Comparison of ENCODE assay signal across 1 cellular context in the genomic region with DNA sequence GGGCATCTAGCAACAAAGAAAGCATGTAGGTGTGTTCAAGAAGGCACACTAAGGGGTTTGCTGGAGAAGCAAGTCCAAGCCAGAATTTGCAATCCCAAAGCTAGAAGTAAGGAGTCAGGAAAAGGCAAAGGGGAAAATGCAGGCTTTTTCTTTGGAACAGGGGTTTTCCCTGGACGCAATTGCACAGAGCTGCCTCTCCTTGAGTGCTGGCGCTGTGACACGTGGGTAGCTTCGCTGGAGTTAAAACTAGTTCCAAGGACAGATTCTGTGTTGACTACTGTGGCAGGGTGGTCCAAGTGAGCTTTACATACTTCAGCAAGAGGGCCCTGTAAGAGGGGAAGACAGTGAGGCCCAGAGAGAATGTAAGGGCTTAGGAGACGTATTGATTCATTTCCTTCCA.
TF ChIP-seq lines count a peak whose summit lies in the region.

No MANE protein-coding gene starts in this region.

TF ChIP-seq in GM23338, 12 proteins besides CTCF, POLR2A, EP300 and RAD21 (continued from another document):
- TF ChIP-seq, protein P1, sequence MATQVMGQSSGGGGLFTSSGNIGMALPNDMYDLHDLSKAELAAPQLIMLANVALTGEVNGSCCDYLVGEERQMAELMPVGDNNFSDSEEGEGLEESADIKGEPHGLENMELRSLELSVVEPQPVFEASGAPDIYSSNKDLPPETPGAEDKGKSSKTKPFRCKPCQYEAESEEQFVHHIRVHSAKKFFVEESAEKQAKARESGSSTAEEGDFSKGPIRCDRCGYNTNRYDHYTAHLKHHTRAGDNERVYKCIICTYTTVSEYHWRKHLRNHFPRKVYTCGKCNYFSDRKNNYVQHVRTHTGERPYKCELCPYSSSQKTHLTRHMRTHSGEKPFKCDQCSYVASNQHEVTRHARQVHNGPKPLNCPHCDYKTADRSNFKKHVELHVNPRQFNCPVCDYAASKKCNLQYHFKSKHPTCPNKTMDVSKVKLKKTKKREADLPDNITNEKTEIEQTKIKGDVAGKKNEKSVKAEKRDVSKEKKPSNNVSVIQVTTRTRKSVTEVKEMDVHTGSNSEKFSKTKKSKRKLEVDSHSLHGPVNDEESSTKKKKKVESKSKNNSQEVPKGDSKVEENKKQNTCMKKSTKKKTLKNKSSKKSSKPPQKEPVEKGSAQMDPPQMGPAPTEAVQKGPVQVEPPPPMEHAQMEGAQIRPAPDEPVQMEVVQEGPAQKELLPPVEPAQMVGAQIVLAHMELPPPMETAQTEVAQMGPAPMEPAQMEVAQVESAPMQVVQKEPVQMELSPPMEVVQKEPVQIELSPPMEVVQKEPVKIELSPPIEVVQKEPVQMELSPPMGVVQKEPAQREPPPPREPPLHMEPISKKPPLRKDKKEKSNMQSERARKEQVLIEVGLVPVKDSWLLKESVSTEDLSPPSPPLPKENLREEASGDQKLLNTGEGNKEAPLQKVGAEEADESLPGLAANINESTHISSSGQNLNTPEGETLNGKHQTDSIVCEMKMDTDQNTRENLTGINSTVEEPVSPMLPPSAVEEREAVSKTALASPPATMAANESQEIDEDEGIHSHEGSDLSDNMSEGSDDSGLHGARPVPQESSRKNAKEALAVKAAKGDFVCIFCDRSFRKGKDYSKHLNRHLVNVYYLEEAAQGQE (IDR thresholded peaks at IDR 0.05; ENCODE audit: unreplicated experiment): no peak
- TF ChIP-seq ZNF331 (CRISPR knock-in tag; IDR thresholded peaks at IDR 0.05; ENCODE audit: low read depth) (no peak), ZNF114 (CRISPR knock-in tag; IDR thresholded peaks at IDR 0.05) (no peak), EZH2phosphoT487 (IDR thresholded peaks at IDR 0.05; ENCODE audit: unreplicated experiment) (no peak), STAT1 (IDR thresholded peaks at IDR 0.05; ENCODE audit: unreplicated experiment) (no peak), POLR2AphosphoS5 (IDR thresholded peaks at IDR 0.05; ENCODE audit: low read depth) (no peak), EZH2 (IDR thresholded peaks at IDR 0.05; ENCODE audit: low read depth, unreplicated experiment) (no peak)
- TF ChIP-seq, protein P2, sequence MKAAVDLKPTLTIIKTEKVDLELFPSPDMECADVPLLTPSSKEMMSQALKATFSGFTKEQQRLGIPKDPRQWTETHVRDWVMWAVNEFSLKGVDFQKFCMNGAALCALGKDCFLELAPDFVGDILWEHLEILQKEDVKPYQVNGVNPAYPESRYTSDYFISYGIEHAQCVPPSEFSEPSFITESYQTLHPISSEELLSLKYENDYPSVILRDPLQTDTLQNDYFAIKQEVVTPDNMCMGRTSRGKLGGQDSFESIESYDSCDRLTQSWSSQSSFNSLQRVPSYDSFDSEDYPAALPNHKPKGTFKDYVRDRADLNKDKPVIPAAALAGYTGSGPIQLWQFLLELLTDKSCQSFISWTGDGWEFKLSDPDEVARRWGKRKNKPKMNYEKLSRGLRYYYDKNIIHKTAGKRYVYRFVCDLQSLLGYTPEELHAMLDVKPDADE (IDR thresholded peaks at IDR 0.05): no peak
TF ChIP-seq in GM23338: peak in this region for 0.
